In the genomic region with DNA sequence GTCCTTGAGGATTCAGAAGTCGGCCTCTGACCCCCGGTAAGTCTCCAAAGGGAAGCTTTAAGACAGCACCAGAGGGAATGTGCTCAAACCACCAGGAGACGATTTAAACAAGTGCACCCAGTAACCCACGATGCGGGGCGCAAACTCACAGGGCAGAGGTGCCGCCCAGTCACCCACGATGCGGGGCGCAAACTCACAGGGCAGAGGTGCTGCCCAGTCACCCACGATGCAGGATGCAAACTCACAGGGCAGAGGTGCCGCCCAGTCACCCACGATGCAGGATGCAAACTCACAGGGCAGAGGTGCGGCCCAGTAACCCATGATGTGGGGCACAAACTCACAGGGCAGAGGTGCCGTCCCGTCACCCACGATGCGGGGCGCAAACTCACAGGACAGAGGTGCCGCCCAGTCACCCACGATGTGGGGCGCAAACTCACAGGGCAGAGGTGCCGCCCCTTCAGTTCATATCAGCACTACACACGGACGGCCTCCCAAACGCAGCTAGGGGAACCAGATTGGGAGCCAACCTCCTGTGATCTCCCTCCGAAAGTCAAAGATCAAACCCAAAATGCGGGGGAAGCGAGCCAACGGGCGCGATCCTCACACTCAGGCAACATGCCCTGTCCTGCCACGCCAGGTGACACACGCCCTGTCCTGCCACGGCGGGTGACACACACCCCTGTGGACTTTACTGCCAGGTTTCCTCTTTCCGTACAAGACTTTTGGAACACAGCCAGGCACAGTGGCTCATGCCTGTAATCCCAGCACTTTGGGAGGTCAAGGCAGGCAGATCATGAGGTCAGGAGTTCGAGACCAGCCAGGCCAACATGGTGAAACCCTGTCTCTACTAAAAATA, we compare ENCODE assay signal across 13 cellular contexts. TPM values are rescaled to one million over a fixed set of nuclear protein-coding genes. Genes with fewer than 3 reads are reported as not detected.
DNase-seq lines count a peak whose midpoint lies in the region; ATAC-seq, FAIRE-seq and TF ChIP-seq lines count a peak whose summit lies in the region.
"Had no signal": no experiment of that assay in that cellular context is flagged by ENCODE, and none has a peak within 500 bp of the region (broad histone marks: within the 10 kb centered on the region; RNA-seq: fewer than 3 reads in every experiment).

No MANE protein-coding gene starts in this region.

- H3K4me3 ChIP-seq in kidney (ENCODE audit: low read length in 2 of 2) (no peak overlapping the region), dorsolateral prefrontal cortex (no peak overlapping the region)

- no peaks in the 10 kb centered on the region for H3K36me3 ChIP-seq in kidney (ENCODE audit: control insufficient read depth in 1 of 2, insufficient read depth in 2 of 2, low read length in 2 of 2)

- peaks cover 39% of the 10 kb centered on the region for H3K4me1 Mint-ChIP-seq in activated naive CD4-positive, alpha-beta T cell treated with anti-CD3 and anti-CD28 coated beads, Interleukin-2, amount 50 U/mL, for 24 hours
- H3K4me1 Mint-ChIP-seq in activated T-helper 1 cell treated with anti-CD3 and anti-CD28 coated beads, Interleukin-12 subunit alpha, Interleukin-12 subunit beta, Interleukin-2, Interleukin-4 antibody, amounts not matched to agents 30 ng/mL and 10 ng/mL and 1 ng/mL, durations not matched to agents 14 hours and 24 hours and 36 hours (ENCODE audit: low read depth), result peaks cover 24% of the 10 kb centered on the region
- peaks cover 31 to 35% of the 10 kb centered on the region in 2 donors for H3K4me1 Mint-ChIP-seq in stimulated activated naive B cell treated with anti-CD40 and anti-IgM and Interleukin-4, amounts not matched to agents 10 μg/mL and 1 μg/mL and 100 μg/mL, for 72 hours

- H3K4me1 ChIP-seq in kidney (ENCODE audit: control insufficient read depth in 1 of 2, insufficient read depth in 1 of 2, low read depth in 1 of 2, low read length in 2 of 2), result peaks cover 0 to 7% of the 10 kb centered on the region in 2 donors

- no peak for ATAC-seq in stimulated activated naive B cell treated with anti-CD40 and anti-IgM and Interleukin-4, amounts not matched to agents 10 μg/mL and 1 μg/mL and 100 μg/mL, for 72 hours (replicated peaks)

- H3K27ac Mint-ChIP-seq in activated naive CD4-positive, alpha-beta T cell treated with anti-CD3 and anti-CD28 coated beads, Interleukin-2, amount 50 U/mL, for 24 hours, result no peak overlapping the region
- H3K27ac Mint-ChIP-seq in activated T-helper 1 cell treated with anti-CD3 and anti-CD28 coated beads, Interleukin-12 subunit alpha, Interleukin-12 subunit beta, Interleukin-2, Interleukin-4 antibody, amounts not matched to agents 30 ng/mL and 10 ng/mL and 1 ng/mL, durations not matched to agents 14 hours and 24 hours and 36 hours, result peak overlapping the region; percentile 49
- peak overlapping the region; percentile 75 for H3K27ac Mint-ChIP-seq in stimulated activated naive B cell treated with anti-CD40 and anti-IgM and Interleukin-4, amounts not matched to agents 10 μg/mL and 1 μg/mL and 100 μg/mL, for 72 hours

- H3K4me3 Mint-ChIP-seq in activated naive CD4-positive, alpha-beta T cell treated with anti-CD3 and anti-CD28 coated beads, Interleukin-2, amount 50 U/mL, for 24 hours, result peak overlapping the region; percentile 81
- peak overlapping the region; percentile 79 for H3K4me3 Mint-ChIP-seq in activated T-helper 1 cell treated with anti-CD3 and anti-CD28 coated beads, Interleukin-12 subunit alpha, Interleukin-12 subunit beta, Interleukin-2, Interleukin-4 antibody, amounts not matched to agents 30 ng/mL and 10 ng/mL and 1 ng/mL, durations not matched to agents 14 hours and 24 hours and 36 hours
- H3K4me3 Mint-ChIP-seq in stimulated activated naive B cell treated with anti-CD40 and anti-IgM and Interleukin-4, amounts not matched to agents 10 μg/mL and 1 μg/mL and 100 μg/mL, for 72 hours, result peak overlapping the region; percentile 83 to 84

- H3K27ac ChIP-seq in kidney (ENCODE audit: low read depth in 2 of 2, low read length in 2 of 2), result no peak overlapping the region
- no peak overlapping the region for H3K27ac ChIP-seq in dorsolateral prefrontal cortex

- H3K36me3 Mint-ChIP-seq in activated naive CD4-positive, alpha-beta T cell treated with anti-CD3 and anti-CD28 coated beads, Interleukin-2, amount 50 U/mL, for 24 hours, result peaks cover 2% of the 10 kb centered on the region
- H3K36me3 Mint-ChIP-seq in activated T-helper 1 cell treated with anti-CD3 and anti-CD28 coated beads, Interleukin-12 subunit alpha, Interleukin-12 subunit beta, Interleukin-2, Interleukin-4 antibody, amounts not matched to agents 30 ng/mL and 10 ng/mL and 1 ng/mL, durations not matched to agents 14 hours and 24 hours and 36 hours (ENCODE audit: low read depth), result peaks cover 6% of the 10 kb centered on the region
- peaks cover 14% of the 10 kb centered on the region in 2 donors for H3K36me3 Mint-ChIP-seq in stimulated activated naive B cell treated with anti-CD40 and anti-IgM and Interleukin-4, amounts not matched to agents 10 μg/mL and 1 μg/mL and 100 μg/mL, for 72 hours

- no peak for DNase-seq in activated naive CD4-positive, alpha-beta T cell treated with anti-CD3 and anti-CD28 coated beads, Interleukin-2, amount 50 U/mL, for 16 hours
- DNase-seq in activated T-helper 1 cell treated with anti-CD3 and anti-CD28 coated beads, Interleukin-12 subunit alpha, Interleukin-12 subunit beta, Interleukin-2, Interleukin-4 antibody, amounts not matched to agents 30 ng/mL and 10 ng/mL and 1 ng/mL, durations not matched to agents 14 hours and 24 hours and 36 hours (ENCODE audit: low spot score), result no peak
- DNase-seq in kidney (peak; percentile 30), NCI-H2171 (lab: John Stamatoyannopoulos, UW) (no peak), NCI-H524 (lab: John Stamatoyannopoulos, UW) (no peak), dorsolateral prefrontal cortex (no peak)
- no peak for DNase-seq in stimulated activated naive B cell treated with anti-CD40 and anti-IgM and Interleukin-4, amounts not matched to agents 10 μg/mL and 1 μg/mL and 100 μg/mL, for 72 hours
- DNase-seq: activated gamma-delta T cell treated with Interleukin-2 at 50 U/mL for 16 hours; NCI-H2029 treated with DMSO at 0.1 percent for 48 hours; stimulated activated CD4-positive, alpha-beta T cell treated with anti-CD3 and anti-CD28 coated beads, Interleukin-2, amount 100 ng/mL, for 48 hours; stimulated activated naive CD4-positive, alpha-beta T cell had no signal

- H3K27me3 ChIP-seq in dorsolateral prefrontal cortex, result peaks cover 0 to 63% (median 46%) of the 10 kb centered on the region in 45 donors

- no peak for FAIRE-seq in kidney (lab: Jason Lieb, UNC)
- FAIRE-seq: GM12891 had no signal

- intact Hi-C loops in activated T-helper 1 cell treated with anti-CD3 and anti-CD28 coated beads, Interleukin-12 subunit alpha, Interleukin-12 subunit beta, Interleukin-2, Interleukin-4 antibody, amounts not matched to agents 30 ng/mL and 10 ng/mL and 1 ng/mL, durations not matched to agents 14 hours and 24 hours and 36 hours (cut with micrococcal nuclease), result no loop called here
- intact Hi-C loops in kidney (cut with DNase I), result no loop called here
- intact Hi-C loops in dorsolateral prefrontal cortex (cut with DNase I), result no loop called here

- no peaks in the 10 kb centered on the region for H3K9me3 ChIP-seq in kidney (ENCODE audit: control insufficient read depth in 1 of 2, low read length in 2 of 2)

- H3K9me3 Mint-ChIP-seq in activated naive CD4-positive, alpha-beta T cell treated with anti-CD3 and anti-CD28 coated beads, Interleukin-2, amount 50 U/mL, for 24 hours, result no peaks in the 10 kb centered on the region
- no peaks in the 10 kb centered on the region for H3K9me3 Mint-ChIP-seq in activated T-helper 1 cell treated with anti-CD3 and anti-CD28 coated beads, Interleukin-12 subunit alpha, Interleukin-12 subunit beta, Interleukin-2, Interleukin-4 antibody, amounts not matched to agents 30 ng/mL and 10 ng/mL and 1 ng/mL, durations not matched to agents 14 hours and 24 hours and 36 hours
- H3K9me3 Mint-ChIP-seq in stimulated activated naive B cell treated with anti-CD40 and anti-IgM and Interleukin-4, amounts not matched to agents 10 μg/mL and 1 μg/mL and 100 μg/mL, for 72 hours, result no peaks in the 10 kb centered on the region

- no peak overlapping the region for H3K9ac ChIP-seq in kidney (ENCODE audit: low read length in 2 of 2)

- H3K27me3 Mint-ChIP-seq in activated naive CD4-positive, alpha-beta T cell treated with anti-CD3 and anti-CD28 coated beads, Interleukin-2, amount 50 U/mL, for 24 hours, result peaks cover 20% of the 10 kb centered on the region
- H3K27me3 Mint-ChIP-seq in activated T-helper 1 cell treated with anti-CD3 and anti-CD28 coated beads, Interleukin-12 subunit alpha, Interleukin-12 subunit beta, Interleukin-2, Interleukin-4 antibody, amounts not matched to agents 30 ng/mL and 10 ng/mL and 1 ng/mL, durations not matched to agents 14 hours and 24 hours and 36 hours (ENCODE audit: insufficient read depth), result peaks cover 33% of the 10 kb centered on the region
- H3K27me3 Mint-ChIP-seq in stimulated activated naive B cell treated with anti-CD40 and anti-IgM and Interleukin-4, amounts not matched to agents 10 μg/mL and 1 μg/mL and 100 μg/mL, for 72 hours, result peaks cover 36 to 45% of the 10 kb centered on the region in 2 donors

- TF ChIP-seq CTCF in kidney (IDR thresholded peaks at IDR 0.05; ENCODE audit: borderline replicate concordance, extremely low read depth, insufficient read depth) (no peak), dorsolateral prefrontal cortex (IDR thresholded peaks at IDR 0.05 in 54 of 56, conservative IDR thresholded peaks at IDR 0.05 in 2 of 56; ENCODE audit: low read depth in 1 of 56, partially characterized antibody in 56 of 56) (no peak)

RNA-seq across cellular contexts. Expression of a gene that starts 11.3 kb away (rescaled TPM):
- total RNA-seq in activated T-helper 1 cell treated with anti-CD3 and anti-CD28 coated beads, Interleukin-12 subunit alpha, Interleukin-12 subunit beta, Interleukin-2, Interleukin-4 antibody, amounts not matched to agents 30 ng/mL and 10 ng/mL and 1 ng/mL, durations not matched to agents 14 hours and 24 hours and 36 hours, result 43.2 and 44.1 TPM in 2 replicates
- total RNA-seq in kidney (14.4 TPM), dorsolateral prefrontal cortex (10 to 100 TPM in 115 of 120 experiments, 1 to 10 TPM in 5; 5.9 to 41.0 (median 18.3) TPM)
- polyA plus RNA-seq in kidney (ENCODE audit: insufficient read depth, low read depth, low replicate concordance), result 14.1 TPM

RNA-seq across cellular contexts. Expression of a gene that starts 56.8 kb away (rescaled TPM):
- 68.3 and 69.5 TPM in 2 replicates for total RNA-seq in activated T-helper 1 cell treated with anti-CD3 and anti-CD28 coated beads, Interleukin-12 subunit alpha, Interleukin-12 subunit beta, Interleukin-2, Interleukin-4 antibody, amounts not matched to agents 30 ng/mL and 10 ng/mL and 1 ng/mL, durations not matched to agents 14 hours and 24 hours and 36 hours
- 50.1 TPM for total RNA-seq in kidney
- polyA plus RNA-seq in kidney (ENCODE audit: insufficient read depth, low read depth, low replicate concordance), result 61.9 TPM
- 10 to 100 TPM; 33.8 to 91.4 (median 51.5) TPM for total RNA-seq in dorsolateral prefrontal cortex
